20 cellular contexts compared by ENCODE assay signal in the genomic region with DNA sequence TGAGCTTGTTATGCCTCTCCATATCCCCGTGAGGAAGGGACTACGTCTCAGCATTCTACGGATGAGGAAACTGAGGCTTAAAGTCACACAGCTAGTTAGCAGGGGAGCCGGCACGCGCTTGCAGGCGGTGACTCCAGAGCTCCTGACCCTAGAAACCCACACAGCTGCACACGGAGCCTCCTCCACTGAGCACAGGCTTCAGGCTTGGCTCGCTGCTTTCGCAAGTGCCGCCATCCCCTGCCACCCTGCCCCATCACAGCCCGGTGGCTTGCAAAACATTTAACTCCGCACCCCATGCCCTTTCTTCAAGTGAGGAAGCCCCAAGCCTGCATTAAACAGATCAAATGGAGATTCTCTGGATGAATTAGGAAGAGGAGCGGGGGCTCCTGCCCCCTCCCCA.
"Had no signal": no experiment of that assay in that cellular context is flagged by ENCODE, and none has a peak within 500 bp of the region (broad histone marks: within the 10 kb centered on the region; RNA-seq: fewer than 3 reads in every experiment).

No MANE protein-coding gene starts in this region.

- DNase-seq: activated CD4-positive, alpha-beta memory T cell treated with anti-CD3 and anti-CD28 coated beads for 36 hours; activated CD4-positive, alpha-beta T cell treated with anti-CD3 and anti-CD28 coated beads for 48 hours; activated effector memory CD4-positive, alpha-beta T cell treated with Interleukin-2 at 50 U/mL for 16 hours; activated naive CD4-positive, alpha-beta T cell treated with anti-CD3 and anti-CD28 coated beads for 36 hours; activated naive CD8-positive, alpha-beta T cell treated with anti-CD3 and anti-CD28 coated beads, Interleukin-2, amount 10 ng/mL, durations not matched to agents 7 days and 5 days; activated T-cell treated with anti-CD3 and anti-CD28 coated beads, Interleukin-2, amount 50 U/mL, for 48 hours; amniotic stem cell; dorsolateral prefrontal cortex; effector memory CD8-positive, alpha-beta T cell; foreskin melanocyte; naive thymus-derived CD8-positive, alpha-beta T cell; stimulated activated CD4-positive, alpha-beta T cell treated with anti-CD3 and anti-CD28 coated beads, Interleukin-12 subunit alpha, Interleukin-12 subunit beta, amount 100 ng/mL, for 4 hours; stimulated activated CD4-positive, alpha-beta T cell treated with anti-CD3 and anti-CD28 coated beads, Interleukin-4, amount 100 ng/mL, for 4 hours; stimulated activated naive CD8-positive, alpha-beta T cell treated with anti-CD3 and anti-CD28 coated beads, Interleukin-15, Interleukin-2, amounts not matched to agents 100 U/mL and 50 U/mL, for 24 hours; T1000 had no signal

- H3K36me3 ChIP-seq: breast epithelium, left lung, neural progenitor cell, upper lobe of left lung had no signal

- H3K9me3 ChIP-seq: left lung, upper lobe of left lung had no signal

- ATAC-seq: effector memory CD8-positive, alpha-beta T cell; esophagus mucosa; left lung; naive thymus-derived CD8-positive, alpha-beta T cell; stimulated activated naive CD8-positive, alpha-beta T cell treated with anti-CD3 and anti-CD28 coated beads, Interleukin-15, Interleukin-2, amounts not matched to agents 100 U/mL and 50 U/mL, for 24 hours had no signal

- H3K4me3 ChIP-seq: breast epithelium, dorsolateral prefrontal cortex, left lung, neural progenitor cell, upper lobe of left lung had no signal

- H3K27ac ChIP-seq: breast epithelium, dorsolateral prefrontal cortex, left lung, neural progenitor cell, upper lobe of left lung had no signal

- H3K4me1 ChIP-seq: left lung had no signal

- H3K27me3 ChIP-seq: dorsolateral prefrontal cortex, left lung, neural progenitor cell, upper lobe of left lung had no signal
